ENCODE assay signal across 25 cellular contexts in genomic region chr4:27668001-27668400, GRCh38.
DNase-seq lines count a peak whose midpoint lies in the region; ATAC-seq, FAIRE-seq and TF ChIP-seq lines count a peak whose summit lies in the region.
"Had no signal": no experiment of that assay in that cellular context is flagged by ENCODE, and none has a peak within 500 bp of the region (broad histone marks: within the 10 kb centered on the region; RNA-seq: fewer than 3 reads in every experiment).

No MANE protein-coding gene starts in this region.

- CTCF ChIA-PET in K562 (lab: Yijun Ruan, JAX; ENCODE audit: low intra/inter-chr PET ratio): no interaction called here

- in situ Hi-C loops in K562 (cut with MboI): no loop called here

- TF ChIP-seq POLR2A in K562 (conservative IDR thresholded peaks at IDR 0.05): no peak

- H3K27ac Mint-ChIP-seq in endothelial cell (ENCODE audit: unreplicated experiment): no peak overlapping the region
- H3K27ac Mint-ChIP-seq: CD14-positive monocyte; CD4-positive, alpha-beta T cell; CD8-positive, alpha-beta memory T cell; H9 had no signal

- TF ChIP-seq RAD21 in K562 (CRISPR knock-in tag; conservative IDR thresholded peaks at IDR 0.05 in 1 of 2, IDR thresholded peaks at IDR 0.05 in 1 of 2): no peak

- no peaks in the 10 kb centered on the region for H3K9me3 Mint-ChIP-seq in endothelial cell (ENCODE audit: unreplicated experiment)
- H3K9me3 Mint-ChIP-seq: CD14-positive monocyte, H9 had no signal

- H3K79me2 ChIP-seq in K562 (ENCODE audit: control insufficient read depth, insufficient read depth, low read length): no peaks in the 10 kb centered on the region

- H3K27ac ChIP-seq in K562 (ENCODE audit: extremely low read depth, low read depth, low read length) (no peak overlapping the region), kidney (ENCODE audit: low read depth in 2 of 2, low read length in 2 of 2) (no peak overlapping the region)
- H3K27ac ChIP-seq: A549; BLaER1 treated with 17β-estradiol and CSF1 and Interleukin-3, amounts not matched to agents 10 nM and 100 nM; GM23248 had no signal

- H3K4me1 Mint-ChIP-seq in endothelial cell (ENCODE audit: unreplicated experiment): no peaks in the 10 kb centered on the region
- H3K4me1 Mint-ChIP-seq: CD14-positive monocyte; CD8-positive, alpha-beta memory T cell had no signal

- H3K4me1 ChIP-seq in K562 (replicated peaks in 1 of 2; ENCODE audit: control insufficient read depth in 2 of 2, insufficient read depth in 2 of 2, low read length in 2 of 2): no peaks in the 10 kb centered on the region
- H3K4me1 ChIP-seq in kidney (ENCODE audit: control insufficient read depth in 1 of 2, insufficient read depth in 1 of 2, low read depth in 1 of 2, low read length in 2 of 2): no peaks in the 10 kb centered on the region
- H3K4me1 ChIP-seq: A549; BE2C; BLaER1 treated with 17β-estradiol and CSF1 and Interleukin-3, amounts not matched to agents 10 nM and 100 nM had no signal

- no peaks in the 10 kb centered on the region for H3K9me1 ChIP-seq in K562 (ENCODE audit: control insufficient read depth, insufficient read depth, low read length)

- TF ChIP-seq EP300 in K562 (IDR thresholded peaks at IDR 0.05; ENCODE audit: low read length): no peak

- H2AFZ ChIP-seq in K562 (ENCODE audit: low read depth, low read length): no peak overlapping the region
- H2AFZ ChIP-seq: GM23248 had no signal

- BruUV-seq in K562 (replicated peaks; lab: Mats Ljungman, UMichigan): no TSS peak

- no peak overlapping the region for H3K9ac ChIP-seq in K562 (ENCODE audit: insufficient read depth in 1 of 2, low read depth in 2 of 2, low read length in 2 of 2)
- H3K9ac ChIP-seq in kidney (ENCODE audit: low read length in 2 of 2): no peak overlapping the region
- H3K9ac ChIP-seq: BLaER1 treated with 17β-estradiol and CSF1 and Interleukin-3, amounts not matched to agents 10 nM and 100 nM; GM23248 had no signal

- no peak for ATAC-seq in K562
- ATAC-seq: A549, HCT116 had no signal

- no peaks in the 10 kb centered on the region for H3K36me3 ChIP-seq in K562 (ENCODE audit: control insufficient read depth, insufficient read depth, low read length)
- H3K36me3 ChIP-seq in kidney (ENCODE audit: control insufficient read depth in 1 of 2, insufficient read depth in 2 of 2, low read length in 2 of 2): no peaks in the 10 kb centered on the region
- H3K36me3 ChIP-seq: BE2C; BLaER1 treated with 17β-estradiol and CSF1 and Interleukin-3, amounts not matched to agents 10 nM and 100 nM had no signal

- no peak overlapping the region for H3K4me3 Mint-ChIP-seq in endothelial cell (ENCODE audit: unreplicated experiment)
- H3K4me3 Mint-ChIP-seq: CD14-positive monocyte; CD4-positive, alpha-beta T cell; CD8-positive, alpha-beta memory T cell; H9 had no signal

- H4K20me1 ChIP-seq in K562 (replicated peaks; ENCODE audit: control insufficient read depth, insufficient read depth, low read length): no peaks in the 10 kb centered on the region; the same call in 1 of the 2 replicates
- H4K20me1 ChIP-seq: BLaER1 treated with 17β-estradiol and CSF1 and Interleukin-3, amounts not matched to agents 10 nM and 100 nM had no signal

- H3K4me2 ChIP-seq in K562 (ENCODE audit: insufficient read depth, low read length): no peak overlapping the region
- H3K4me2 ChIP-seq: A549; BLaER1 treated with 17β-estradiol and CSF1 and Interleukin-3, amounts not matched to agents 10 nM and 100 nM had no signal

- WGBS in K562 (ENCODE audit: insufficient coverage, low coverage, missing lambda C conversion rate): 2% methylated on average over 3 of the region's 3 CpGs

- intact Hi-C loops in K562 (cut with micrococcal nuclease) (no loop called here), kidney (cut with DNase I) (no loop called here)

- POLR2A ChIA-PET in K562 (lab: Yijun Ruan, JAX): no interaction called here

- DNase-seq in K562 (ENCODE audit: extremely low read depth in 1 of 4, low spot score in 3 of 4): no peak
- no peak for DNase-seq in kidney
- no peak for DNase-seq in NCI-H345 treated with DMSO at 0.1 percent for 48 hours (lab: John Stamatoyannopoulos, UW; ENCODE audit: unreplicated experiment)
- DNase-seq in COLO668 (lab: John Stamatoyannopoulos, UW; ENCODE audit: unreplicated experiment): no peak
- DNase-seq in NCI-H1694 treated with DMSO at 0.1 percent for 48 hours (lab: John Stamatoyannopoulos, UW): no peak
- no peak for DNase-seq in endothelial cell (ENCODE audit: low spot score)
- DNase-seq: 8988T; ACHN; AML-193; BE2C; Calu3; CD4-positive, alpha-beta T cell; CD8-positive, alpha-beta memory T cell; COR-L47; DMS53; DMS79 treated with DMSO at 0.1 percent for 48 hours; GF-D8; GM23248; H9 had no signal

- H3K4me3 ChIP-seq in K562 (no peak overlapping the region), kidney (ENCODE audit: low read length in 2 of 2) (no peak overlapping the region)
- H3K4me3 ChIP-seq: A549; BLaER1 treated with 17β-estradiol and CSF1 and Interleukin-3, amounts not matched to agents 10 nM and 100 nM; GM23248 had no signal

- H3K27me3 Mint-ChIP-seq in endothelial cell (ENCODE audit: unreplicated experiment): no peaks in the 10 kb centered on the region
- H3K27me3 Mint-ChIP-seq: CD4-positive, alpha-beta T cell; CD8-positive, alpha-beta memory T cell had no signal

- H3K36me3 Mint-ChIP-seq in endothelial cell (ENCODE audit: low read depth, unreplicated experiment): no peaks in the 10 kb centered on the region
- H3K36me3 Mint-ChIP-seq: CD14-positive monocyte; CD8-positive, alpha-beta memory T cell had no signal

- no peaks in the 10 kb centered on the region for H3K27me3 ChIP-seq in K562 (ENCODE audit: control insufficient read depth in 2 of 2, insufficient read depth in 2 of 2, low read length in 2 of 2)
- H3K27me3 ChIP-seq: BE2C; BLaER1 treated with 17β-estradiol and CSF1 and Interleukin-3, amounts not matched to agents 10 nM and 100 nM had no signal

- TF ChIP-seq CTCF in K562 (IDR thresholded peaks at IDR 0.05 in 2 of 3, conservative IDR thresholded peaks at IDR 0.05 in 1 of 3; ENCODE audit: insufficient read depth in 2 of 3, low read depth in 1 of 3, low read length in 3 of 3) (no peak), kidney (IDR thresholded peaks at IDR 0.05; ENCODE audit: borderline replicate concordance, extremely low read depth, insufficient read depth) (no peak), endothelial cell (IDR thresholded peaks at IDR 0.05; ENCODE audit: unreplicated experiment) (no peak)

- H3K9me3 ChIP-seq in K562 (replicated peaks; ENCODE audit: control insufficient read depth, insufficient read depth, low read depth, low read length) (no peaks in the 10 kb centered on the region), kidney (ENCODE audit: control insufficient read depth in 1 of 2, low read length in 2 of 2) (no peaks in the 10 kb centered on the region)
- H3K9me3 ChIP-seq: A549; BE2C; BLaER1 treated with 17β-estradiol and CSF1 and Interleukin-3, amounts not matched to agents 10 nM and 100 nM had no signal

- no peak for FAIRE-seq in K562 (lab: Jason Lieb, UNC)
- peak; percentile 26 for FAIRE-seq in endometrium (lab: Jason Lieb, UNC)
- FAIRE-seq in kidney (lab: Jason Lieb, UNC): peak; percentile 39
- FAIRE-seq: A549, GM12891 had no signal

TF ChIP-seq in K562, 482 proteins besides CTCF, POLR2A, EP300 and RAD21 (continues in another document):
- no peak for TF ChIP-seq ARNT (IDR thresholded peaks at IDR 0.05)
- no peak for TF ChIP-seq TSC22D4 (tag; IDR thresholded peaks at IDR 0.05)
- no peak for TF ChIP-seq ZNF263 (CRISPR knock-in tag; IDR thresholded peaks at IDR 0.05; ENCODE audit: borderline replicate concordance)
- TF ChIP-seq RFX7 (CRISPR knock-in tag; IDR thresholded peaks at IDR 0.05): no peak
- peak; percentile 46; the same call in 1 of the 2 replicates for TF ChIP-seq CEBPB (tag; IDR thresholded peaks at IDR 0.05)
- TF ChIP-seq TCFL5 (CRISPR knock-in tag; conservative IDR thresholded peaks at IDR 0.05): no peak
- TF ChIP-seq, protein P1, sequence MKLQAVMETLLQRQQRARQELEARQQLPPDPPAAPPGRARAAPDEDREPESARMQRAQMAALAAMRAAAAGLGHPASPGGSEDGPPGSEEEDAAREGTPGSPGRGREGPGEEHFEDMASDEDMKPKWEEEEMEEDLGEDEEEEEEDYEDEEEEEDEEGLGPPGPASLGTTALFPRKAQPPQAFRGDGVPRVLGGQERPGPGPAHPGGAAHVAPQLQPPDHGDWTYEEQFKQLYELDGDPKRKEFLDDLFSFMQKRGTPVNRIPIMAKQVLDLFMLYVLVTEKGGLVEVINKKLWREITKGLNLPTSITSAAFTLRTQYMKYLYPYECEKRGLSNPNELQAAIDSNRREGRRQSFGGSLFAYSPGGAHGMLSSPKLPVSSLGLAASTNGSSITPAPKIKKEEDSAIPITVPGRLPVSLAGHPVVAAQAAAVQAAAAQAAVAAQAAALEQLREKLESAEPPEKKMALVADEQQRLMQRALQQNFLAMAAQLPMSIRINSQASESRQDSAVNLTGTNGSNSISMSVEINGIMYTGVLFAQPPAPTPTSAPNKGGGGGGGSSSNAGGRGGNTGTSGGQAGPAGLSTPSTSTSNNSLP (IDR thresholded peaks at IDR 0.05; ENCODE audit: borderline replicate concordance, low read depth, low read length): no peak
- TF ChIP-seq ZNF277 (CRISPR knock-in tag; IDR thresholded peaks at IDR 0.05; ENCODE audit: borderline replicate concordance): no peak
